Comparison of ENCODE assay signal across 12 cellular contexts in the genomic region with DNA sequence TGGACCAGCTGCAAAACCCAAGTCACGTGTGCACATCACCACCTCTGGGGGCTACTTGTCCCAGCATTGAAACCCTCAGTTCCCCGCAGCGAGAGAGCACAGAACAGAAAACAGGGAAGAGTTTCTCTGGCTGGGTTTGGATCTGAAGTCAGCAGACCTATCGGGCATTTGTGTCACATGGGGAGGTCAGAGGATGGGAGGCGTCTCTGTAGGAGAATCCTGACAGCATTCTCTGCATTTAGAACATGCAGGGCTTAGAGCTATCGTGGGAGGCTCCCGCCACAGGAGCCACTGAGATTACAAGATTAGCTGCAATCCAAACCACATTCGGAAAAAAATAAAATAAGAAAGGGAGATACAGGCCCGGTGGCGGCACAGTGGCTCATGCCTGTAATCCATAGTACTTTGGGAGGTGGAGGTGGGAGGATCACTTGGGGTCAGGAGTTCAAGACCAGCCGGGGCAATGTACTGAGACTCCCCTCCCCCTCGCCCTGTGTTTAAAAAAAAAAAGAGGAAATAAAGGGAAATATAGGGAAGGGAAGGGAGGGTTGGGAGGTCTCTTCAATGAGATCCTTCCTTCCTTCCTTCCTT. TPM values are rescaled to one million over a fixed set of nuclear protein-coding genes. Genes with fewer than 3 reads are reported as not detected.
DNase-seq lines count a peak whose midpoint lies in the region; ATAC-seq and TF ChIP-seq lines count a peak whose summit lies in the region.
"Had no signal": no experiment of that assay in that cellular context is flagged by ENCODE, and none has a peak within 500 bp of the region (broad histone marks: within the 10 kb centered on the region; RNA-seq: fewer than 3 reads in every experiment).

No MANE protein-coding gene starts in this region.

- no peak overlapping the region for H2AFZ ChIP-seq in hepatocyte

- no peaks in the 10 kb centered on the region for H3K9me3 Mint-ChIP-seq in osteocyte (ENCODE audit: unreplicated experiment)

- 33% methylated on average over 12 of the region's 12 CpGs for WGBS in hepatocyte (ENCODE audit: low lambda C conversion rate, missing lambda C conversion rate)

- H3K36me3 ChIP-seq in WERI-Rb-1 (no peaks in the 10 kb centered on the region), hepatocyte (replicated peaks; ENCODE audit: insufficient read depth, low read depth) (no peaks in the 10 kb centered on the region)

- H4K20me1 ChIP-seq in hepatocyte (ENCODE audit: insufficient read depth, poor library complexity, severe bottlenecking): no peaks in the 10 kb centered on the region

- TF ChIP-seq CTCF in WERI-Rb-1 (IDR thresholded peaks at IDR 0.05; ENCODE audit: low read depth, low read length) (no peak), hepatocyte (IDR thresholded peaks at IDR 0.05; ENCODE audit: poor library complexity) (no peak), osteocyte (IDR thresholded peaks at IDR 0.05) (no peak)

- H3K4me3 Mint-ChIP-seq in osteocyte (ENCODE audit: unreplicated experiment): no peak overlapping the region

- peaks cover 7% of the 10 kb centered on the region for H3K4me1 ChIP-seq in hepatocyte (ENCODE audit: insufficient read depth)

- no peaks in the 10 kb centered on the region for H3K9me2 ChIP-seq in hepatocyte (replicated peaks; ENCODE audit: insufficient read depth)

- H3K4me1 Mint-ChIP-seq in osteocyte (ENCODE audit: unreplicated experiment): peaks cover 19% of the 10 kb centered on the region

- H3K27me3 Mint-ChIP-seq in osteocyte (ENCODE audit: unreplicated experiment): peaks cover 11% of the 10 kb centered on the region

- no peaks in the 10 kb centered on the region for H3K36me3 Mint-ChIP-seq in osteocyte (ENCODE audit: unreplicated experiment)

- H3K9me3 ChIP-seq in WERI-Rb-1 (ENCODE audit: severe bottlenecking) (no peaks in the 10 kb centered on the region), hepatocyte (ENCODE audit: low read depth) (no peaks in the 10 kb centered on the region)

- H3K27ac ChIP-seq in WERI-Rb-1 (no peak overlapping the region), hepatocyte (no peak overlapping the region)

- no peaks in the 10 kb centered on the region for H3K27me3 ChIP-seq in WERI-Rb-1 (ENCODE audit: insufficient read depth, low read depth, severe bottlenecking)
- H3K27me3 ChIP-seq in hepatocyte: no peaks in the 10 kb centered on the region

- peak; percentile 47 for DNase-seq in activated CD4-positive, alpha-beta T cell treated with anti-CD3 and anti-CD28 coated beads for 48 hours
- no peak for DNase-seq in activated CD4-positive, alpha-beta T cell treated with anti-CD3 and anti-CD28 coated beads for 1 hour
- peak; percentile 61 for DNase-seq in WERI-Rb-1
- DNase-seq in hepatocyte (ENCODE audit: low spot score): peak; percentile 48
- peak; percentile 10 for DNase-seq in superior temporal gyrus (ENCODE audit: extremely low spot score)
- DNase-seq in osteocyte (ENCODE audit: extremely low spot score, unreplicated experiment): no peak
- DNase-seq in COLO668 (lab: John Stamatoyannopoulos, UW; ENCODE audit: unreplicated experiment): no peak
- DNase-seq: ACHN, Karpas-422, mesendoderm had no signal

- no peak for ATAC-seq in GM18517 (IDR thresholded peaks at IDR 0.05; ENCODE audit: unreplicated experiment)
- ATAC-seq: HCT116 had no signal

- no peaks in the 10 kb centered on the region for H3K79me2 ChIP-seq in hepatocyte

- peak overlapping the region; percentile 24 for H3K4me2 ChIP-seq in hepatocyte

- no peak overlapping the region for H3K27ac Mint-ChIP-seq in osteocyte (ENCODE audit: unreplicated experiment)

- H3K4me3 ChIP-seq in WERI-Rb-1 (ENCODE audit: low read depth, low read length): no peak overlapping the region
- H3K4me3 ChIP-seq in hepatocyte: no peak overlapping the region

RNA-seq across cellular contexts. Expression of gene TLE6, which starts 2.9 kb away (rescaled TPM):
- 1.2 and 4.7 TPM in 2 replicates for total RNA-seq in hepatocyte
- polyA plus RNA-seq in hepatocyte: 1.2 and 3.9 TPM in 2 replicates
- total RNA-seq in osteocyte: 0.65 and 1.5 TPM in 2 replicates

RNA-seq across cellular contexts. Expression of gene ZNF77, which starts 29.7 kb away (rescaled TPM):
- total RNA-seq in hepatocyte (3.3 and 3.4 TPM in 2 replicates), osteocyte (4.0 and 4.9 TPM in 2 replicates)
- polyA plus RNA-seq in hepatocyte: 1.8 and 2.2 TPM in 2 replicates

RNA-seq across cellular contexts. Expression of gene TLE2, which starts 54.6 kb away (rescaled TPM):
- total RNA-seq in hepatocyte (25.4 and 36.2 TPM in 2 replicates), osteocyte (13.2 and 14.9 TPM in 2 replicates)
- polyA plus RNA-seq in hepatocyte: 71.1 and 82.0 TPM in 2 replicates

Comparison
In these comparisons a context has a peak if more than half of its experiments do, and no peak if none do; other contexts are left out.
1. DNase-seq: peak in activated CD4-positive, alpha-beta T cell treated with anti-CD3 and anti-CD28 coated beads for 48 hours (single experiment), WERI-Rb-1 (single experiment), hepatocyte (single experiment) and superior temporal gyrus (single experiment); none in activated CD4-positive, alpha-beta T cell treated with anti-CD3 and anti-CD28 coated beads for 1 hour (single experiment), osteocyte (single experiment) and COLO668 (single experiment).